Comparison of ENCODE assay signal across 15 cellular contexts in the genomic region with DNA sequence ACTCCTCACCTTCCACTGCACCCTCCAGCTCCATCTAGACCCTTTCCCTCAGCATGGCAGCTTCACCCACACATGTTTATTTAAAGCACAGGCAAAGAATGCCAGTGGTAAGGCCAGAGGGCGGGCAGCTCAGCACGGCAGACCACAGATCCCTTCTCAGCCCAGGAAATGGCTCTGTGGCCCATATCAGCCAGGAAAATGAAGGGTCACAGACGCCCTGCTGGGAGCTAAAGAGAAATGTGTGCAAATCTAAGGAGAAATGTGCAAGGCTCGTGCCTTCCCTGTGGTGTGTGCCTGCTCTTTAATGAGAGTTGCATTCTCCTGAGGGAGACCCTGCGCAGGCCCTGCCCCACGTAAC. TPM values are rescaled to one million over a fixed set of nuclear protein-coding genes. Genes with fewer than 3 reads are reported as not detected.
DNase-seq lines count a peak whose midpoint lies in the region; ATAC-seq and TF ChIP-seq lines count a peak whose summit lies in the region.
"Had no signal": no experiment of that assay in that cellular context is flagged by ENCODE, and none has a peak within 500 bp of the region (broad histone marks: within the 10 kb centered on the region; RNA-seq: fewer than 3 reads in every experiment).

No MANE protein-coding gene starts in this region.

- no peaks in the 10 kb centered on the region for H3K9me3 Mint-ChIP-seq in natural killer cell treated with Interleukin-12 subunit alpha and Interleukin-12 subunit beta and Interleukin-15 and Interleukin-18, amount 100 ng/mL, for 72 hours
- H3K9me3 Mint-ChIP-seq in natural killer cell (no peaks in the 10 kb centered on the region), neural progenitor cell (no peaks in the 10 kb centered on the region)
- H3K9me3 Mint-ChIP-seq: CD4-positive, alpha-beta memory T cell had no signal

- no peak overlapping the region for H3K27ac ChIP-seq in neural progenitor cell
- H3K27ac ChIP-seq in thyroid gland, result no peak overlapping the region
- H3K27ac ChIP-seq: C4-2B had no signal

- no peaks in the 10 kb centered on the region for H3F3A ChIP-seq in neural progenitor cell (ENCODE audit: low read depth)

- ATAC-seq in natural killer cell treated with Interleukin-12 subunit alpha and Interleukin-12 subunit beta and Interleukin-15 and Interleukin-18, amount 100 ng/mL, for 72 hours, result no peak
- no peak for ATAC-seq in natural killer cell
- ATAC-seq: GM23338 had no signal

- WGBS in thyroid gland, 2 donors, result 63 to 69% methylated on average over 6 of the region's 6 CpGs

- peaks cover 5 to 6% of the 10 kb centered on the region in 2 donors for H3K27me3 Mint-ChIP-seq in natural killer cell treated with Interleukin-12 subunit alpha and Interleukin-12 subunit beta and Interleukin-15 and Interleukin-18, amount 100 ng/mL, for 72 hours
- H3K27me3 Mint-ChIP-seq in natural killer cell (ENCODE audit: low read depth in 2 of 2) (peaks cover 7 to 12% of the 10 kb centered on the region in 2 donors), neural progenitor cell (ENCODE audit: insufficient read depth, low read depth) (no peaks in the 10 kb centered on the region)

- no peak overlapping the region for H2AFZ ChIP-seq in neural progenitor cell (replicated peaks)
- H2AFZ ChIP-seq: GM23338 had no signal

- H3K9me3 ChIP-seq in neural progenitor cell (ENCODE audit: low read depth), result no peaks in the 10 kb centered on the region
- no peaks in the 10 kb centered on the region for H3K9me3 ChIP-seq in thyroid gland
- H3K9me3 ChIP-seq: HAP-1 had no signal

- H3K4me3 Mint-ChIP-seq in natural killer cell treated with Interleukin-12 subunit alpha and Interleukin-12 subunit beta and Interleukin-15 and Interleukin-18, amount 100 ng/mL, for 72 hours, result no peak overlapping the region
- no peak overlapping the region for H3K4me3 Mint-ChIP-seq in natural killer cell
- H3K4me3 Mint-ChIP-seq in neural progenitor cell, result peak overlapping the region; percentile 52
- H3K4me3 Mint-ChIP-seq: B cell; CD4-positive, alpha-beta memory T cell; GM23338 had no signal

- no peaks in the 10 kb centered on the region for H3K36me3 Mint-ChIP-seq in natural killer cell treated with Interleukin-12 subunit alpha and Interleukin-12 subunit beta and Interleukin-15 and Interleukin-18, amount 100 ng/mL, for 72 hours
- H3K36me3 Mint-ChIP-seq in natural killer cell (no peaks in the 10 kb centered on the region), neural progenitor cell (no peaks in the 10 kb centered on the region)
- H3K36me3 Mint-ChIP-seq: CD4-positive, alpha-beta memory T cell had no signal

- no peak overlapping the region for H3K27ac Mint-ChIP-seq in natural killer cell treated with Interleukin-12 subunit alpha and Interleukin-12 subunit beta and Interleukin-15 and Interleukin-18, amount 100 ng/mL, for 72 hours
- no peak overlapping the region for H3K27ac Mint-ChIP-seq in natural killer cell
- no peak overlapping the region for H3K27ac Mint-ChIP-seq in neural progenitor cell
- H3K27ac Mint-ChIP-seq: B cell; CD4-positive, alpha-beta memory T cell; GM23338 had no signal

- no peak overlapping the region for H3K4me3 ChIP-seq in neural progenitor cell
- no peak overlapping the region for H3K4me3 ChIP-seq in thyroid gland (replicated peaks in 1 of 3)
- H3K4me3 ChIP-seq: GM23338, HAP-1 had no signal

- H3K79me2 ChIP-seq in neural progenitor cell (ENCODE audit: low read depth), result no peaks in the 10 kb centered on the region

- intact Hi-C loops in natural killer cell (cut with micrococcal nuclease) (no loop called here), thyroid gland (cut with DNase I) (no loop called here)

- H3K36me3 ChIP-seq in neural progenitor cell (no peaks in the 10 kb centered on the region), thyroid gland (no peaks in the 10 kb centered on the region)
- H3K36me3 ChIP-seq: HAP-1 had no signal

- peak; percentile 22 for DNase-seq in natural killer cell treated with Interleukin-12 subunit alpha and Interleukin-12 subunit beta and Interleukin-15 and Interleukin-18, amount 100 ng/mL, for 72 hours (ENCODE audit: low spot score)
- DNase-seq in natural killer cell (no peak), SW480 (ENCODE audit: low spot score) (peak; percentile 56), neural progenitor cell (ENCODE audit: low spot score) (no peak), thyroid gland (no peak), DMS114 treated with DMSO at 0.1 percent for 48 hours (lab: John Stamatoyannopoulos, UW; ENCODE audit: unreplicated experiment) (no peak), SW 1271 (lab: John Stamatoyannopoulos, UW) (no peak)
- DNase-seq: CD4-positive, alpha-beta memory T cell; DMS153; DMS79 treated with DMSO at 0.1 percent for 48 hours; GDM1 had no signal

- no peak overlapping the region for H3K4me2 ChIP-seq in neural progenitor cell
- H3K4me2 ChIP-seq: GM23338 had no signal

- no peak overlapping the region for H3K9ac ChIP-seq in neural progenitor cell

- H3K27me3 ChIP-seq in neural progenitor cell (peaks cover 13% of the 10 kb centered on the region), thyroid gland (no peaks in the 10 kb centered on the region)

- TF ChIP-seq CTCF in natural killer cell (IDR thresholded peaks at IDR 0.05) (no peak), neural progenitor cell (IDR thresholded peaks at IDR 0.05) (no peak), thyroid gland (IDR thresholded peaks at IDR 0.05) (no peak)

- H3K4me1 ChIP-seq in neural progenitor cell, result no peaks in the 10 kb centered on the region
- no peaks in the 10 kb centered on the region for H3K4me1 ChIP-seq in thyroid gland
- H3K4me1 ChIP-seq: HAP-1 had no signal

- H4K20me1 ChIP-seq in neural progenitor cell (ENCODE audit: low read depth), result no peaks in the 10 kb centered on the region

- no peaks in the 10 kb centered on the region for H3K4me1 Mint-ChIP-seq in natural killer cell treated with Interleukin-12 subunit alpha and Interleukin-12 subunit beta and Interleukin-15 and Interleukin-18, amount 100 ng/mL, for 72 hours (ENCODE audit: low read depth in 2 of 2)
- H3K4me1 Mint-ChIP-seq in natural killer cell (no peaks in the 10 kb centered on the region), neural progenitor cell (peaks cover 15% of the 10 kb centered on the region)
- H3K4me1 Mint-ChIP-seq: B cell had no signal

- TF ChIP-seq POLR2A in thyroid gland (IDR thresholded peaks at IDR 0.05), result no peak

RNA-seq across cellular contexts. Expression of a gene that starts 23.0 kb away (rescaled TPM):
- total RNA-seq in natural killer cell treated with Interleukin-12 subunit alpha and Interleukin-12 subunit beta and Interleukin-15 and Interleukin-18, amount 100 ng/mL, for 72 hours, result under 1 TPM; 0.17 to 0.74 TPM
- total RNA-seq in natural killer cell, result 1 to 10 TPM; 1.3 to 2.5 (median 1.9) TPM
- total RNA-seq in neural progenitor cell (ENCODE audit: low replicate concordance), result 3.0 and 4.9 TPM in 2 replicates
- 1 to 10 TPM; 4.2 to 9.9 (median 7.7) TPM for total RNA-seq in thyroid gland

Comparison
In these comparisons a context has a peak if more than half of its experiments do, and no peak if none do; other contexts are left out.
1. DNase-seq: peak in natural killer cell treated with Interleukin-12 subunit alpha and Interleukin-12 subunit beta and Interleukin-15 and Interleukin-18, amount 100 ng/mL, for 72 hours (single experiment) and SW480 (single experiment); none in natural killer cell (single experiment), neural progenitor cell (single experiment), thyroid gland (0 of 2), DMS114 treated with DMSO at 0.1 percent for 48 hours (single experiment) and SW 1271 (0 of 2).